13 cellular contexts compared by ENCODE assay signal in genomic region chr12:113190761-113191160, GRCh38. TPM values are rescaled to one million over a fixed set of nuclear protein-coding genes. Genes with fewer than 3 reads are reported as not detected.
DNase-seq lines count a peak whose midpoint lies in the region; ATAC-seq and TF ChIP-seq lines count a peak whose summit lies in the region.
"Had no signal": no experiment of that assay in that cellular context is flagged by ENCODE, and none has a peak within 500 bp of the region (broad histone marks: within the 10 kb centered on the region; RNA-seq: fewer than 3 reads in every experiment).

No MANE protein-coding gene starts in this region.

- TF ChIP-seq EP300 in esophagus muscularis mucosa (IDR thresholded peaks at IDR 0.05) = no peak

- H3K4me1 ChIP-seq in mesenchymal stem cell (ENCODE audit: control insufficient read depth, insufficient read depth, low read depth, low read length) (peaks cover 36% of the 10 kb centered on the region), esophagus muscularis mucosa (peaks cover 25 to 35% (median 29%) of the 10 kb centered on the region in 4 donors)

- H3K9me3 ChIP-seq in MG63 (no peaks in the 10 kb centered on the region), mesenchymal stem cell (ENCODE audit: control insufficient read depth, low read length) (no peaks in the 10 kb centered on the region), esophagus muscularis mucosa (no peaks in the 10 kb centered on the region)
- H3K9me3 ChIP-seq: adrenal gland, heart left ventricle, vagina had no signal

- H2BK120ac ChIP-seq in mesenchymal stem cell (ENCODE audit: low read depth, low read length) = no peak overlapping the region

- TF ChIP-seq POLR2A in esophagus muscularis mucosa (IDR thresholded peaks at IDR 0.05; ENCODE audit: low read depth) = no peak

- H3K23ac ChIP-seq in mesenchymal stem cell (ENCODE audit: low read length in 2 of 2) = no peak overlapping the region

- peak overlapping the region in 1 of 2 experiments; percentile 69 for H3K14ac ChIP-seq in mesenchymal stem cell (ENCODE audit: low read length in 2 of 2)

- peak overlapping the region in 1 of 2 experiments; percentile 4 for H3K18ac ChIP-seq in mesenchymal stem cell (ENCODE audit: low read depth in 1 of 2, low read length in 2 of 2)

- H2BK12ac ChIP-seq in mesenchymal stem cell (ENCODE audit: low read length in 2 of 2) = peak overlapping the region in 1 of 2 experiments; percentile 12

- H2AFZ ChIP-seq in mesenchymal stem cell (ENCODE audit: low read depth, low read length) = no peak overlapping the region

- no peak for TF ChIP-seq CTCF in esophagus muscularis mucosa (IDR thresholded peaks at IDR 0.05)

- H3K36me3 ChIP-seq in MG63 (peaks cover 45% of the 10 kb centered on the region), mesenchymal stem cell (ENCODE audit: control insufficient read depth in 1 of 2, insufficient read depth in 2 of 2, low read depth in 1 of 2, low read length in 2 of 2) (peaks cover 27 to 32% of the 10 kb centered on the region in 2 experiments), esophagus muscularis mucosa (peaks cover 4 to 47% (median 33%) of the 10 kb centered on the region in 4 donors)

- WGBS in mesenchymal stem cell = 96% methylated on average over 4 of the region's 4 CpGs
- WGBS in esophagus muscularis mucosa = 100% methylated on average over 4 of the region's 4 CpGs

- no peak overlapping the region for H3K4me2 ChIP-seq in mesenchymal stem cell (ENCODE audit: low read length, poor library complexity, severe bottlenecking)

- H3K4ac ChIP-seq in mesenchymal stem cell (ENCODE audit: low read depth in 1 of 2, low read length in 2 of 2) = no peak overlapping the region

- H3K27ac ChIP-seq in mesenchymal stem cell (ENCODE audit: low read length, poor library complexity, severe bottlenecking) (no peak overlapping the region), esophagus muscularis mucosa (replicated peaks in 1 of 4) (no peak overlapping the region)
- H3K27ac ChIP-seq: heart left ventricle, vagina had no signal

- H3K27me3 ChIP-seq in MG63 (no peaks in the 10 kb centered on the region), mesenchymal stem cell (ENCODE audit: control insufficient read depth in 1 of 2, insufficient read depth in 1 of 2, low read length in 2 of 2) (no peaks in the 10 kb centered on the region), esophagus muscularis mucosa (no peaks in the 10 kb centered on the region)
- H3K27me3 ChIP-seq: adrenal gland, heart left ventricle, vagina had no signal

- intact Hi-C loops in esophagus muscularis mucosa (cut with DNase I) = no loop called here
- intact Hi-C loops in left cardiac atrium (cut with DNase I) = loop anchor here in 1 of 2 donors (10.0 kb wide), 1 partner anchor 104 kb away; no protein-coding TSS in a partner anchor

- no peak overlapping the region for H3K9ac ChIP-seq in mesenchymal stem cell (ENCODE audit: low read length)

- no peak overlapping the region for H2BK5ac ChIP-seq in mesenchymal stem cell (ENCODE audit: low read depth, low read length, poor library complexity, severe bottlenecking)

- peaks cover 31% of the 10 kb centered on the region for H3K79me1 ChIP-seq in mesenchymal stem cell (replicated peaks; ENCODE audit: low read length, poor library complexity, severe bottlenecking)

- DNase-seq in ELF-1 (ENCODE audit: low read depth, low spot score) = peak; percentile 78
- peak; percentile 34 for DNase-seq in MG63
- peak; percentile 40 for DNase-seq in astrocyte of the hippocampus (ENCODE audit: low read depth, low spot score)
- DNase-seq in mesenchymal stem cell = peak; percentile 65
- no peak for DNase-seq in esophagus muscularis mucosa (ENCODE audit: extremely low spot score)
- no peak for DNase-seq in central memory CD4-positive, alpha-beta T cell
- no peak for DNase-seq in left cardiac atrium
- DNase-seq: activated CD4-positive, alpha-beta T cell treated with anti-CD3 and anti-CD28 coated beads, Interleukin-2, amount 10 ng/mL, durations not matched to agents 24 days and 14 days; heart left ventricle had no signal

- no peak overlapping the region for H2AK5ac ChIP-seq in mesenchymal stem cell (ENCODE audit: low read length, severe bottlenecking)

- H4K91ac ChIP-seq in mesenchymal stem cell (ENCODE audit: low read length) = no peak overlapping the region

- no peak overlapping the region for H3K4me3 ChIP-seq in MG63
- no peak overlapping the region for H3K4me3 ChIP-seq in mesenchymal stem cell (ENCODE audit: insufficient read depth in 1 of 2, low read depth in 1 of 2, low read length in 2 of 2)
- no peak overlapping the region for H3K4me3 ChIP-seq in esophagus muscularis mucosa
- H3K4me3 ChIP-seq: adrenal gland, heart left ventricle, vagina had no signal

- no peak overlapping the region for H4K8ac ChIP-seq in mesenchymal stem cell (ENCODE audit: low read length)

- H2BK15ac ChIP-seq in mesenchymal stem cell (ENCODE audit: low read depth, poor library complexity, severe bottlenecking) = no peak overlapping the region

- no peak for ATAC-seq in HG03457 (IDR thresholded peaks at IDR 0.05; ENCODE audit: unreplicated experiment)
- ATAC-seq in left cardiac atrium = no peak
- ATAC-seq: heart left ventricle had no signal

RNA-seq across cellular contexts. Expression of gene RITA1, which starts 5.2 kb away (rescaled TPM):
- 34.4 and 38.6 TPM in 2 replicates for total RNA-seq in MG63 (2014; rRNA removed; shearing (Covaris generic); ENCODE audit: low replicate concordance)
- polyA plus RNA-seq in mesenchymal stem cell (2013, experiment 1 of 2) = 15.4 TPM
- polyA plus RNA-seq in mesenchymal stem cell (2013, experiment 2 of 2) = 14.6 TPM
- total RNA-seq in esophagus muscularis mucosa = 10 to 100 TPM; 12.3 to 21.4 (median 16.2) TPM
- 10 to 100 TPM; 10.8 to 13.0 TPM for total RNA-seq in left cardiac atrium

RNA-seq across cellular contexts. Expression of gene DDX54, which starts 5.5 kb away (rescaled TPM):
- 80.5 and 82.0 TPM in 2 replicates for total RNA-seq in MG63 (2014; rRNA removed; shearing (Covaris generic); ENCODE audit: low replicate concordance)
- polyA plus RNA-seq in mesenchymal stem cell (2013, experiment 1 of 2) = 34.2 TPM
- polyA plus RNA-seq in mesenchymal stem cell (2013, experiment 2 of 2) = 36.4 TPM
- 10 to 100 TPM; 29.1 to 59.6 (median 52.7) TPM for total RNA-seq in esophagus muscularis mucosa
- total RNA-seq in left cardiac atrium = 10 to 100 TPM; 32.4 to 39.4 TPM

RNA-seq across cellular contexts. Expression of gene TPCN1, which starts 30.5 kb away (rescaled TPM):
- total RNA-seq in MG63 (2014; rRNA removed; shearing (Covaris generic); ENCODE audit: low replicate concordance) = 3.9 and 5.4 TPM in 2 replicates
- polyA plus RNA-seq in mesenchymal stem cell (2013, experiment 1 of 2) = 57.5 TPM
- 58.5 TPM for polyA plus RNA-seq in mesenchymal stem cell (2013, experiment 2 of 2)
- 10 to 100 TPM; 31.1 to 54.0 (median 34.5) TPM for total RNA-seq in esophagus muscularis mucosa
- total RNA-seq in left cardiac atrium = 10 to 100 TPM; 66.1 to 80.6 TPM

RNA-seq across cellular contexts. Expression of gene CFAP73, which starts 41.2 kb away (rescaled TPM):
- total RNA-seq in MG63 (2014; rRNA removed; shearing (Covaris generic); ENCODE audit: low replicate concordance) = not detected in 2 replicates
- not detected for polyA plus RNA-seq in mesenchymal stem cell (2013, experiment 1 of 2)
- 0.03 TPM for polyA plus RNA-seq in mesenchymal stem cell (2013, experiment 2 of 2)
- not detected for total RNA-seq in esophagus muscularis mucosa
- total RNA-seq in left cardiac atrium = not detected
- total RNA-seq: activated CD4-positive, alpha-beta T cell treated with anti-CD3 and anti-CD28 coated beads, Interleukin-2, amount 10 ng/mL, durations not matched to agents 24 days and 14 days; heart left ventricle; vagina had no signal
- polyA plus RNA-seq: neural cell had no signal

RNA-seq across cellular contexts. Expression of gene RASAL1, which starts 55.2 kb away (rescaled TPM):
- total RNA-seq in MG63 (2014; rRNA removed; shearing (Covaris generic); ENCODE audit: low replicate concordance) = not detected in 2 replicates
- polyA plus RNA-seq in mesenchymal stem cell (2013, experiment 1 of 2) = not detected
- polyA plus RNA-seq in mesenchymal stem cell (2013, experiment 2 of 2) = not detected
- under 1 TPM in 1 of 4 donors, not detected in 3; 0.17 TPM for total RNA-seq in esophagus muscularis mucosa
- not detected for total RNA-seq in left cardiac atrium
- total RNA-seq: heart left ventricle had no signal
- polyA plus RNA-seq: heart left ventricle had no signal

Comparison
In these comparisons a context has a peak if more than half of its experiments do, and no peak if none do; other contexts are left out.
1. DNase-seq: peak in ELF-1 (single experiment), MG63 (single experiment), astrocyte of the hippocampus (single experiment) and mesenchymal stem cell (single experiment); none in esophagus muscularis mucosa (single experiment), central memory CD4-positive, alpha-beta T cell (single experiment) and left cardiac atrium (single experiment).